Comparison of ENCODE assay signal across 9 cellular contexts in genomic region chr15:88623632-88624031, GRCh38. TPM values are rescaled to one million over a fixed set of nuclear protein-coding genes. Genes with fewer than 3 reads are reported as not detected.
DNase-seq lines count a peak whose midpoint lies in the region; ATAC-seq and TF ChIP-seq lines count a peak whose summit lies in the region.
"Had no signal": no experiment of that assay in that cellular context is flagged by ENCODE, and none has a peak within 500 bp of the region (broad histone marks: within the 10 kb centered on the region; RNA-seq: fewer than 3 reads in every experiment).

No MANE protein-coding gene starts in this region.

- H3K9me3 Mint-ChIP-seq in activated CD8-positive, alpha-beta memory T cell treated with anti-CD3 and anti-CD28 coated beads, Interleukin-2, amount 10 ng/mL, durations not matched to agents 7 days and 5 days (ENCODE audit: low read depth), result no peaks in the 10 kb centered on the region
- no peaks in the 10 kb centered on the region for H3K9me3 Mint-ChIP-seq in activated T-helper 1 cell treated with anti-CD3 and anti-CD28 coated beads, Interleukin-12 subunit alpha, Interleukin-12 subunit beta, Interleukin-2, Interleukin-4 antibody, amounts not matched to agents 30 ng/mL and 10 ng/mL and 1 ng/mL, durations not matched to agents 14 hours and 24 hours and 36 hours

- H3K27ac ChIP-seq in iPS-20b (ENCODE audit: low read length) (no peak overlapping the region), tibial nerve (peak overlapping the region; percentile 47 to 89 (median 56)), heart right ventricle (peak overlapping the region in 2 of 10 donors; percentile 41 to 91)

- H3K4me1 ChIP-seq in iPS-20b (ENCODE audit: insufficient read depth, low read length), result peaks cover 27% of the 10 kb centered on the region; the same call in 1 of the 2 replicates
- peaks cover 0 to 49% (median 34%) of the 10 kb centered on the region in 4 donors for H3K4me1 ChIP-seq in tibial nerve
- peaks cover 6 to 74% (median 36%) of the 10 kb centered on the region in 9 donors for H3K4me1 ChIP-seq in heart right ventricle

- peaks cover 56% of the 10 kb centered on the region for H3K36me3 Mint-ChIP-seq in activated CD8-positive, alpha-beta memory T cell treated with anti-CD3 and anti-CD28 coated beads, Interleukin-2, amount 10 ng/mL, durations not matched to agents 7 days and 5 days
- H3K36me3 Mint-ChIP-seq in activated T-helper 1 cell treated with anti-CD3 and anti-CD28 coated beads, Interleukin-12 subunit alpha, Interleukin-12 subunit beta, Interleukin-2, Interleukin-4 antibody, amounts not matched to agents 30 ng/mL and 10 ng/mL and 1 ng/mL, durations not matched to agents 14 hours and 24 hours and 36 hours (ENCODE audit: low read depth), result peaks cover 58% of the 10 kb centered on the region

- H3K4me3 Mint-ChIP-seq in activated CD8-positive, alpha-beta memory T cell treated with anti-CD3 and anti-CD28 coated beads, Interleukin-2, amount 10 ng/mL, durations not matched to agents 7 days and 5 days, result peak overlapping the region; percentile 91
- peak overlapping the region; percentile 97 for H3K4me3 Mint-ChIP-seq in activated T-helper 1 cell treated with anti-CD3 and anti-CD28 coated beads, Interleukin-12 subunit alpha, Interleukin-12 subunit beta, Interleukin-2, Interleukin-4 antibody, amounts not matched to agents 30 ng/mL and 10 ng/mL and 1 ng/mL, durations not matched to agents 14 hours and 24 hours and 36 hours

- TF ChIP-seq EP300 in tibial nerve (IDR thresholded peaks at IDR 0.05), result no peak

- H3K36me3 ChIP-seq in iPS-20b (ENCODE audit: insufficient read depth, low read depth, low read length) (peaks cover 55% of the 10 kb centered on the region), tibial nerve (peaks cover 0 to 27% (median 0%) of the 10 kb centered on the region in 3 donors), heart right ventricle (peaks cover 0 to 31% (median 7%) of the 10 kb centered on the region in 9 donors)

- peak overlapping the region; percentile 96 for H3K4me3 ChIP-seq in iPS-20b (ENCODE audit: low read length)
- no peak overlapping the region for H3K4me3 ChIP-seq in tibial nerve
- peak overlapping the region in 1 of 10 donors; percentile 83 for H3K4me3 ChIP-seq in heart right ventricle

- CTCF ChIA-PET in activated CD8-positive, alpha-beta memory T cell treated with anti-CD3 and anti-CD28 coated beads, Interleukin-2, amount 10 ng/mL, durations not matched to agents 7 days and 5 days (lab: Charles Lee), result interaction anchor here (1.1 to 5.1 kb wide), 18 partner anchors 9 to 281 kb away, joined by 4 to 43 read pairs (median 8); partner anchors contain the start of gene HAPLN3

- DNase-seq in activated CD8-positive, alpha-beta memory T cell treated with anti-CD3 and anti-CD28 coated beads, Interleukin-2, amount 10 ng/mL, durations not matched to agents 7 days and 5 days, result no peak
- no peak for DNase-seq in activated CD8-positive, alpha-beta memory T cell treated with anti-CD3 and anti-CD28 coated beads, Interleukin-2, amount 50 U/mL, for 48 hours
- DNase-seq in activated T-helper 1 cell treated with anti-CD3 and anti-CD28 coated beads, Interleukin-12 subunit alpha, Interleukin-12 subunit beta, Interleukin-2, Interleukin-4 antibody, amounts not matched to agents 30 ng/mL and 10 ng/mL and 1 ng/mL, durations not matched to agents 14 hours and 24 hours and 36 hours (ENCODE audit: low spot score), result no peak
- DNase-seq in tibial nerve (ENCODE audit: low spot score in 2 of 2) (no peak), NCI-H2029 treated with DMSO at 0.1 percent for 48 hours (lab: John Stamatoyannopoulos, UW) (no peak), superior temporal gyrus (ENCODE audit: extremely low spot score) (no peak), heart right ventricle (no peak)
- DNase-seq: glutamatergic neuron had no signal

- ATAC-seq in activated CD8-positive, alpha-beta memory T cell treated with anti-CD3 and anti-CD28 coated beads, Interleukin-2, amount 10 ng/mL, durations not matched to agents 7 days and 5 days, result no peak
- ATAC-seq in heart right ventricle, result no peak

- no peak for TF ChIP-seq POLR2A in tibial nerve (IDR thresholded peaks at IDR 0.05)

- H3K27me3 ChIP-seq in iPS-20b (ENCODE audit: insufficient read depth, low read length) (no peaks in the 10 kb centered on the region), tibial nerve (no peaks in the 10 kb centered on the region), heart right ventricle (no peaks in the 10 kb centered on the region)

- H3K9me3 ChIP-seq in iPS-20b (ENCODE audit: insufficient read depth, low read depth, low read length) (no peaks in the 10 kb centered on the region), tibial nerve (no peaks in the 10 kb centered on the region), heart right ventricle (no peaks in the 10 kb centered on the region)

- intact Hi-C loops in activated T-helper 1 cell treated with anti-CD3 and anti-CD28 coated beads, Interleukin-12 subunit alpha, Interleukin-12 subunit beta, Interleukin-2, Interleukin-4 antibody, amounts not matched to agents 30 ng/mL and 10 ng/mL and 1 ng/mL, durations not matched to agents 14 hours and 24 hours and 36 hours (cut with micrococcal nuclease), result loop anchor here (1.0 to 5.0 kb wide), 9 partner anchors 41 to 1379 kb away; partner anchors contain the start of genes ABHD2, DET1 and ZNF710
- intact Hi-C loops in heart right ventricle (cut with DNase I), result loop anchor here in 5 of 10 donors (2.0 to 10.0 kb wide), 6 partner anchors 39 to 381 kb away; partner anchors contain the start of gene HAPLN3 (in 3 of the 5)

- H3K27ac Mint-ChIP-seq in activated CD8-positive, alpha-beta memory T cell treated with anti-CD3 and anti-CD28 coated beads, Interleukin-2, amount 10 ng/mL, durations not matched to agents 7 days and 5 days, result peak overlapping the region; percentile 94
- peak overlapping the region; percentile 94 for H3K27ac Mint-ChIP-seq in activated T-helper 1 cell treated with anti-CD3 and anti-CD28 coated beads, Interleukin-12 subunit alpha, Interleukin-12 subunit beta, Interleukin-2, Interleukin-4 antibody, amounts not matched to agents 30 ng/mL and 10 ng/mL and 1 ng/mL, durations not matched to agents 14 hours and 24 hours and 36 hours

- WGBS in tibial nerve, 2 donors, result 93% methylated on average over 3 of the region's 3 CpGs
- WGBS in heart right ventricle, 2 donors, result 96 to 98% methylated on average over 3 of the region's 3 CpGs

- peak overlapping the region; percentile 93; the same call in 1 of the 2 replicates for H3K9ac ChIP-seq in iPS-20b (ENCODE audit: low read depth, low read length)

- no peaks in the 10 kb centered on the region for H3K27me3 Mint-ChIP-seq in activated CD8-positive, alpha-beta memory T cell treated with anti-CD3 and anti-CD28 coated beads, Interleukin-2, amount 10 ng/mL, durations not matched to agents 7 days and 5 days
- no peaks in the 10 kb centered on the region for H3K27me3 Mint-ChIP-seq in activated T-helper 1 cell treated with anti-CD3 and anti-CD28 coated beads, Interleukin-12 subunit alpha, Interleukin-12 subunit beta, Interleukin-2, Interleukin-4 antibody, amounts not matched to agents 30 ng/mL and 10 ng/mL and 1 ng/mL, durations not matched to agents 14 hours and 24 hours and 36 hours (ENCODE audit: insufficient read depth)

- TF ChIP-seq CTCF in tibial nerve (IDR thresholded peaks at IDR 0.05) (no peak), heart right ventricle (IDR thresholded peaks at IDR 0.05) (no peak)

- H3K4me1 Mint-ChIP-seq in activated CD8-positive, alpha-beta memory T cell treated with anti-CD3 and anti-CD28 coated beads, Interleukin-2, amount 10 ng/mL, durations not matched to agents 7 days and 5 days, result peaks cover 69% of the 10 kb centered on the region
- H3K4me1 Mint-ChIP-seq in activated T-helper 1 cell treated with anti-CD3 and anti-CD28 coated beads, Interleukin-12 subunit alpha, Interleukin-12 subunit beta, Interleukin-2, Interleukin-4 antibody, amounts not matched to agents 30 ng/mL and 10 ng/mL and 1 ng/mL, durations not matched to agents 14 hours and 24 hours and 36 hours (ENCODE audit: low read depth), result peaks cover 69% of the 10 kb centered on the region

RNA-seq across cellular contexts. Expression of gene AEN, which starts 2.5 kb away (rescaled TPM):
- 10 to 100 TPM; 55.7 to 57.4 TPM for total RNA-seq in activated CD8-positive, alpha-beta memory T cell treated with anti-CD3 and anti-CD28 coated beads, Interleukin-2, amount 10 ng/mL, durations not matched to agents 7 days and 5 days
- 74.2 and 76.4 TPM in 2 replicates for total RNA-seq in activated T-helper 1 cell treated with anti-CD3 and anti-CD28 coated beads, Interleukin-12 subunit alpha, Interleukin-12 subunit beta, Interleukin-2, Interleukin-4 antibody, amounts not matched to agents 30 ng/mL and 10 ng/mL and 1 ng/mL, durations not matched to agents 14 hours and 24 hours and 36 hours
- total RNA-seq in tibial nerve (10 to 100 TPM; 10.1 to 17.8 (median 13.1) TPM), heart right ventricle (1 to 10 TPM; 4.0 to 9.5 (median 5.6) TPM)
- 10 to 100 TPM in 1 of 2 donors, 1 to 10 TPM in 1; 3.4 to 13.2 TPM for polyA plus RNA-seq in heart right ventricle

RNA-seq across cellular contexts. Expression of gene ISG20, which starts 15.2 kb away (rescaled TPM):
- total RNA-seq in activated CD8-positive, alpha-beta memory T cell treated with anti-CD3 and anti-CD28 coated beads, Interleukin-2, amount 10 ng/mL, durations not matched to agents 7 days and 5 days, result 100 to 1,000 TPM; 155 to 379 TPM
- 31.2 and 34.9 TPM in 2 replicates for total RNA-seq in activated T-helper 1 cell treated with anti-CD3 and anti-CD28 coated beads, Interleukin-12 subunit alpha, Interleukin-12 subunit beta, Interleukin-2, Interleukin-4 antibody, amounts not matched to agents 30 ng/mL and 10 ng/mL and 1 ng/mL, durations not matched to agents 14 hours and 24 hours and 36 hours
- 10 to 100 TPM; 18.2 to 34.5 (median 23.8) TPM for total RNA-seq in tibial nerve
- total RNA-seq in heart right ventricle, result 10 to 100 TPM in 1 of 10 donors, 1 to 10 TPM in 9; 2.0 to 23.0 (median 4.5) TPM
- polyA plus RNA-seq in heart right ventricle, result 10 to 100 TPM in 1 of 2 donors, 1 to 10 TPM in 1; 3.6 to 13.8 TPM
